In the genomic region with DNA sequence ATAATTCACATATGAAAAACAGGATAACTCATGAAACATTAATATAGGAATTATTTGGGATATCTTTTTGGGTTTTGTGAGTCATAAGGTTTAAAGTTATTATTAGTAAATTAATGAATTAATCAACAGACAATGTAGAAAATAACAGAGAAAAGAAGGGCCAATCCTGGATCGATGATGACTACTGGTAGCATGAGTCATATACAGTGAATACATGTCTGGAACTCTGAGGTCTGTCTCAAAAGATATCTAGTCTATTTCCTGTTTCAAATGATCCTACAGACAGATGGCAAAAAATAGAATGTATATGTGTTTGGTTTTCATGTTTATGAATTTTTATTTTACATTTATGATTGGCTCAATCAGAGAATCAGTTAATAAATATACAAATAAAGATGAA, we compare ENCODE assay signal across 20 cellular contexts.
DNase-seq lines count a peak whose midpoint lies in the region; ATAC-seq, FAIRE-seq and TF ChIP-seq lines count a peak whose summit lies in the region.
"Had no signal": no experiment of that assay in that cellular context is flagged by ENCODE, and none has a peak within 500 bp of the region (broad histone marks: within the 10 kb centered on the region; RNA-seq: fewer than 3 reads in every experiment).

No MANE protein-coding gene starts in this region.

- BruUV-seq in IMR-90 (replicated peaks; lab: Mats Ljungman, UMichigan), result no TSS peak

- peaks cover 2% of the 10 kb centered on the region; the same call in 1 of the 2 replicates for H3K4me1 ChIP-seq in IMR-90 (ENCODE audit: control insufficient read depth, insufficient read depth, low read length)
- H3K4me1 ChIP-seq in keratinocyte (ENCODE audit: control insufficient read depth, extremely low read depth, insufficient read depth, low read length), result peaks cover 20% of the 10 kb centered on the region
- no peaks in the 10 kb centered on the region for H3K4me1 ChIP-seq in uterus

- H2BK15ac ChIP-seq in IMR-90 (ENCODE audit: low read depth, low read length), result no peak overlapping the region

- no peak overlapping the region for H3K18ac ChIP-seq in IMR-90 (ENCODE audit: low read depth, low read length)

- no peak overlapping the region for H4K5ac ChIP-seq in IMR-90 (ENCODE audit: low read depth, low read length)

- H3K9ac ChIP-seq in IMR-90 (ENCODE audit: low read depth, low read length) (no peak overlapping the region), keratinocyte (ENCODE audit: control insufficient read depth, extremely low read depth, insufficient read depth, low read length) (no peak overlapping the region)
- H3K9ac ChIP-seq: SK-N-SH had no signal

- H3K23ac ChIP-seq in IMR-90 (ENCODE audit: low read depth, low read length), result no peak overlapping the region

- TF ChIP-seq POLR2A in IMR-90 (IDR thresholded peaks at IDR 0.05; ENCODE audit: low read depth, low read length) (no peak), uterus (IDR thresholded peaks at IDR 0.05) (no peak)

- no peak overlapping the region for H2BK20ac ChIP-seq in IMR-90 (ENCODE audit: low read depth, low read length)

- POLR2A ChIA-PET in IMR-90 (lab: Charles Lee; ENCODE audit: unreplicated experiment), result no interaction called here

- no peak; the same call in 1 of the 2 replicates for ATAC-seq in IMR-90 (ENCODE audit: low read depth)
- ATAC-seq in left colon, result no peak
- ATAC-seq: CD8-positive, alpha-beta T cell had no signal

- H3K4me2 ChIP-seq in IMR-90 (ENCODE audit: low read depth, low read length), result no peak overlapping the region
- H3K4me2 ChIP-seq in keratinocyte (ENCODE audit: control insufficient read depth, extremely low read depth, insufficient read depth, low read depth, low read length), result no peak overlapping the region
- H3K4me2 ChIP-seq: SK-N-SH had no signal

- H4K8ac ChIP-seq in IMR-90 (ENCODE audit: low read depth in 2 of 2, low read length in 2 of 2), result no peak overlapping the region

- H3K9me1 ChIP-seq in IMR-90 (ENCODE audit: insufficient read depth, low read length) (peaks cover 9% of the 10 kb centered on the region; the same call in 1 of the 2 replicates), keratinocyte (ENCODE audit: control insufficient read depth, extremely low read depth, insufficient read depth, low read length) (no peaks in the 10 kb centered on the region)

- H3K27me3 ChIP-seq in IMR-90 (ENCODE audit: control insufficient read depth, insufficient read depth, low read length) (no peaks in the 10 kb centered on the region), bronchial epithelial cell (ENCODE audit: control insufficient read depth, insufficient read depth, low read length) (no peaks in the 10 kb centered on the region), keratinocyte (ENCODE audit: control insufficient read depth, extremely low read depth, insufficient read depth, low read length) (no peaks in the 10 kb centered on the region), uterus (no peaks in the 10 kb centered on the region)

- H2BK5ac ChIP-seq in IMR-90 (ENCODE audit: low read depth, low read length, poor library complexity, severe bottlenecking), result no peak overlapping the region

- no peak for TF ChIP-seq RAD21 in IMR-90 (IDR thresholded peaks at IDR 0.05; ENCODE audit: low read length)

- H3K36me3 Mint-ChIP-seq in osteocyte (ENCODE audit: unreplicated experiment), result no peaks in the 10 kb centered on the region
- H3K36me3 Mint-ChIP-seq: CD8-positive, alpha-beta T cell had no signal

- no peaks in the 10 kb centered on the region for H3K9me3 Mint-ChIP-seq in osteocyte (ENCODE audit: unreplicated experiment)
- H3K9me3 Mint-ChIP-seq: CD8-positive, alpha-beta T cell had no signal

- no peaks in the 10 kb centered on the region for H3K79me2 ChIP-seq in keratinocyte (ENCODE audit: control insufficient read depth, insufficient read depth, low read length)

- in situ Hi-C loops in ACHN (cut with HindIII; ENCODE audit: low pct_ligation_motif_present, low pct_unique_long_range_greater_than_20kb, low sequenced_read_pairs) (no loop called here), IMR-90 (cut with MboI; ENCODE audit: low sequenced_read_pairs) (no loop called here)

- H3K27ac ChIP-seq in IMR-90 (ENCODE audit: insufficient read depth, low read length) (no peak overlapping the region), keratinocyte (ENCODE audit: control insufficient read depth, insufficient read depth, low read length) (peak overlapping the region; percentile 97), uterus (no peak overlapping the region)

- CTCF ChIA-PET in IMR-90 (lab: Yijun Ruan, JAX), result interaction anchor here (0.6 kb wide), 1 partner anchor 66 kb away, joined by 3 read pairs; no protein-coding TSS in a partner anchor

- H3K14ac ChIP-seq in IMR-90 (replicated peaks; ENCODE audit: low read depth, low read length), result no peak overlapping the region

- H4K20me1 ChIP-seq in IMR-90 (ENCODE audit: insufficient read depth, low read length) (peaks cover 3% of the 10 kb centered on the region; the same call in 1 of the 2 replicates), keratinocyte (ENCODE audit: control insufficient read depth, extremely low read depth, insufficient read depth, low read length) (no peaks in the 10 kb centered on the region)

- WGBS in IMR-90 (ENCODE audit: extremely low coverage in 2 of 2, insufficient read length in 1 of 2), 2 experiments, result no CpG with 5 or more reads among the region's 1 CpG

- H3K36me3 ChIP-seq in IMR-90 (ENCODE audit: control insufficient read depth, insufficient read depth, low read length) (peaks cover 25% of the 10 kb centered on the region), bronchial epithelial cell (ENCODE audit: control insufficient read depth, insufficient read depth, low read length) (no peaks in the 10 kb centered on the region), keratinocyte (ENCODE audit: control insufficient read depth in 2 of 2, extremely low read depth in 1 of 2, insufficient read depth in 2 of 2, low read length in 2 of 2) (no peaks in the 10 kb centered on the region), uterus (no peaks in the 10 kb centered on the region)

- H3K4me3 ChIP-seq in IMR-90 (ENCODE audit: insufficient read depth, low read depth, low read length) (no peak overlapping the region), bronchial epithelial cell (ENCODE audit: low read depth, low read length) (no peak overlapping the region), keratinocyte (ENCODE audit: control insufficient read depth in 2 of 3, extremely low read depth in 1 of 3, insufficient read depth in 2 of 3, low read depth in 1 of 3, low read length in 3 of 3) (no peak overlapping the region), uterus (no peak overlapping the region)

- no peak overlapping the region for H2BK120ac ChIP-seq in IMR-90 (ENCODE audit: low read depth, low read length)

- no peak overlapping the region for H2AK5ac ChIP-seq in IMR-90 (ENCODE audit: low read depth, low read length)

- H3K56ac ChIP-seq in IMR-90 (ENCODE audit: extremely low read depth, insufficient read depth, low read length), result no peak overlapping the region

- H3K4me1 Mint-ChIP-seq in osteocyte (ENCODE audit: unreplicated experiment), result no peaks in the 10 kb centered on the region

- TF ChIP-seq CTCF in IMR-90 (conservative IDR thresholded peaks at IDR 0.05; ENCODE audit: low read depth, low read length) (no peak), bronchial epithelial cell (IDR thresholded peaks at IDR 0.05; ENCODE audit: insufficient read depth, low read length, severe bottlenecking) (no peak), keratinocyte (optimal IDR thresholded peaks at IDR 0.05 in 1 of 3, IDR thresholded peaks at IDR 0.05 in 1 of 3, conservative IDR thresholded peaks at IDR 0.05 in 1 of 3; ENCODE audit: extremely low read depth in 1 of 3, insufficient read depth in 2 of 3, low read length in 3 of 3) (no peak), uterus (IDR thresholded peaks at IDR 0.05) (no peak), osteocyte (IDR thresholded peaks at IDR 0.05) (no peak)

- H3K79me1 ChIP-seq in IMR-90 (ENCODE audit: low read depth in 1 of 2, low read length in 2 of 2), result peaks cover 2 to 14% of the 10 kb centered on the region in 2 experiments; a peak in 3 of 4 replicates

- DNase-seq in ACHN (peak; percentile 11), IMR-90 (peak; percentile 53), bronchial epithelial cell (ENCODE audit: low read depth) (peak; percentile 64), keratinocyte (ENCODE audit: low read depth, low spot score) (no peak), uterus (no peak), COR-L47 (lab: John Stamatoyannopoulos, UW) (no peak), osteocyte (ENCODE audit: extremely low spot score, unreplicated experiment) (no peak), left colon (no peak)
- DNase-seq: CD8-positive, alpha-beta T cell; DMS 273 treated with DMSO at 0.1 percent for 48 hours; Kasumi-1; MM.1S; NCI-H1092 treated with DMSO at 0.1 percent for 48 hours; NCI-H1694; NCI-H2107; NCI-H2227 treated with DMSO at 0.1 percent for 48 hours; NCI-H524; SHP77; SK-N-SH had no signal

- intact Hi-C loops in IMR-90 (cut with micrococcal nuclease) (no loop called here), uterus (cut with DNase I; ENCODE audit: low total_unique reads) (no loop called here), left colon (cut with DNase I, micrococcal nuclease) (no loop called here)

- H2AFZ ChIP-seq in IMR-90 (replicated peaks; ENCODE audit: low read length, poor library complexity), result no peak overlapping the region
- no peak overlapping the region for H2AFZ ChIP-seq in keratinocyte (ENCODE audit: control insufficient read depth, low read length)

- H3K27ac Mint-ChIP-seq in osteocyte (ENCODE audit: unreplicated experiment), result no peak overlapping the region
- H3K27ac Mint-ChIP-seq: CD8-positive, alpha-beta T cell had no signal

- H4K91ac ChIP-seq in IMR-90 (ENCODE audit: insufficient read depth, low read depth, low read length), result no peak overlapping the region

- H3K4ac ChIP-seq in IMR-90 (ENCODE audit: low read depth, low read length), result no peak overlapping the region

- H3K27me3 Mint-ChIP-seq in osteocyte (ENCODE audit: unreplicated experiment), result no peaks in the 10 kb centered on the region

- no peak overlapping the region for H3K4me3 Mint-ChIP-seq in osteocyte (ENCODE audit: unreplicated experiment)
- H3K4me3 Mint-ChIP-seq: CD8-positive, alpha-beta T cell had no signal

- dilution Hi-C loops in IMR-90 (cut with HindIII; ENCODE audit: low sequenced_read_pairs, unreplicated experiment) (no loop called here), keratinocyte (cut with MboI; ENCODE audit: extremely low pct_ligation_motif_present, low sequenced_read_pairs) (no loop called here)

- no peak overlapping the region for H2AK9ac ChIP-seq in IMR-90 (replicated peaks; ENCODE audit: low read depth, low read length, poor library complexity)

- H3K9me3 ChIP-seq in IMR-90 (ENCODE audit: control insufficient read depth, insufficient read depth, low read length), result no peaks in the 10 kb centered on the region
- no peaks in the 10 kb centered on the region for H3K9me3 ChIP-seq in keratinocyte (ENCODE audit: control insufficient read depth, low read depth, low read length)
- peaks cover 0 to 3% of the 10 kb centered on the region in 2 donors for H3K9me3 ChIP-seq in uterus
- H3K9me3 ChIP-seq: SK-N-SH had no signal

- no peak for FAIRE-seq in bronchial epithelial cell (lab: Jason Lieb, UNC)
- no peak for FAIRE-seq in keratinocyte (lab: Jason Lieb, UNC)
- FAIRE-seq: H54 had no signal

TF ChIP-seq in IMR-90, 13 proteins besides CTCF, POLR2A, EP300 and RAD21 (continues in another document):
- peak; percentile 68; the same call in 1 of the 2 replicates for TF ChIP-seq FOS (IDR thresholded peaks at IDR 0.05; ENCODE audit: low read depth, low read length)

Comparison
In these comparisons a context has a peak if more than half of its experiments do, and no peak if none do; other contexts are left out.
1. DNase-seq: peak in ACHN (single experiment), IMR-90 (single experiment) and bronchial epithelial cell (single experiment); none in keratinocyte (single experiment), uterus (0 of 2), COR-L47 (single experiment), osteocyte (single experiment) and left colon (0 of 2).